In genomic region chr1:18957532-18958295, GRCh38 we compare ENCODE assay signal across 1 cellular context.
TF ChIP-seq lines count a peak whose summit lies in the region.

No MANE protein-coding gene starts in this region.

TF ChIP-seq in GM23338, 12 proteins besides CTCF, POLR2A, EP300 and RAD21 (continued from another document):
- TF ChIP-seq ZNF462 (CRISPR knock-in tag; IDR thresholded peaks at IDR 0.05) (no peak), STAT1 (IDR thresholded peaks at IDR 0.05; ENCODE audit: unreplicated experiment) (no peak), POLR2AphosphoS5 (IDR thresholded peaks at IDR 0.05; ENCODE audit: low read depth) (no peak)
